18 cellular contexts compared by ENCODE assay signal in the genomic region with DNA sequence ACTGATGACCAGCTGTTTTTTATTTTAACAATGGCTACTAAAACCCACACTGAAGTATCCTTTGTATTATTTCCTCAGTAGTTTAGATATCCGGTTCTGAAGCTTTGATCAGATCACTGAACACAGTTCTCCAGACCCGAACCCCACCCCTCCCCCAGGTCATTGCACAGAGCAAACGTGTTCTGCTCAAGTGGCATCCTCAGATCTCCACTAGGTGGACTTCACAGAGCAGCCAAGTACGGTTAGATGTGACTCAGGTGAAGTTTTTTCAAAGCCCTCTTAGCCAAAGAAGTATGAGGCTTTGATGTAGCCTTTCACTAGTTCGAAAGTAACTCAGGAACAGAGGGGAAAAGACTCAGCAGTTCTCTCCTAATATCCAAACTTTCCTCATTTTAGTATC.
A peak's percentile ranks its signal among the peaks of the same experiment; 100 is the strongest.
DNase-seq lines count a peak whose midpoint lies in the region; ATAC-seq and TF ChIP-seq lines count a peak whose summit lies in the region.
"Had no signal": no experiment of that assay in that cellular context is flagged by ENCODE, and none has a peak within 500 bp of the region (broad histone marks: within the 10 kb centered on the region; RNA-seq: fewer than 3 reads in every experiment).

No MANE protein-coding gene starts in this region.

- H3K4me2 ChIP-seq in OCI-LY7 (ENCODE audit: low read length) = no peak overlapping the region

- H3K27ac ChIP-seq in A673 (ENCODE audit: low read depth, low read length, poor library complexity, severe bottlenecking) = no peak overlapping the region
- no peak overlapping the region for H3K27ac ChIP-seq in OCI-LY7 (ENCODE audit: low read depth, low read length, poor library complexity, severe bottlenecking)
- H3K27ac ChIP-seq in foreskin keratinocyte = no peak overlapping the region
- no peak overlapping the region for H3K27ac ChIP-seq in right atrium auricular region
- H3K27ac ChIP-seq: pancreas, Peyer's patch had no signal

- ATAC-seq in foreskin keratinocyte = peak; percentile 54
- ATAC-seq: pancreas had no signal

- no peaks in the 10 kb centered on the region for H3K27me3 ChIP-seq in A673 (replicated peaks; ENCODE audit: insufficient read depth, low read depth, low read length, poor library complexity)
- no peaks in the 10 kb centered on the region for H3K27me3 ChIP-seq in foreskin keratinocyte
- H3K27me3 ChIP-seq in right atrium auricular region = no peaks in the 10 kb centered on the region
- H3K27me3 ChIP-seq: pancreas, Peyer's patch had no signal

- no peak overlapping the region for H3K4me3 ChIP-seq in A673 (ENCODE audit: low read depth, low read length, poor library complexity, severe bottlenecking)
- no peak overlapping the region for H3K4me3 ChIP-seq in OCI-LY7 (ENCODE audit: low read depth, low read length, poor library complexity, severe bottlenecking)
- H3K4me3 ChIP-seq in right atrium auricular region = no peak overlapping the region
- H3K4me3 ChIP-seq: pancreas, Peyer's patch had no signal

- intact Hi-C loops in A673 (cut with micrococcal nuclease; ENCODE audit: unreplicated experiment) (no loop called here), OCI-LY7 (cut with micrococcal nuclease; ENCODE audit: unreplicated experiment) (no loop called here)

- H3K4me1 ChIP-seq in A673 (ENCODE audit: insufficient read depth, low read length, poor library complexity, severe bottlenecking) (no peaks in the 10 kb centered on the region), OCI-LY7 (ENCODE audit: insufficient read depth, low read length, poor library complexity, severe bottlenecking) (no peaks in the 10 kb centered on the region), foreskin keratinocyte (no peaks in the 10 kb centered on the region), right atrium auricular region (peaks cover 0 to 17% of the 10 kb centered on the region in 2 donors)
- H3K4me1 ChIP-seq: pancreas, Peyer's patch had no signal

- H3K36me3 ChIP-seq in A673 (ENCODE audit: insufficient read depth, low read length, poor library complexity, severe bottlenecking) (no peaks in the 10 kb centered on the region), OCI-LY7 (ENCODE audit: insufficient read depth, low read length) (no peaks in the 10 kb centered on the region), right atrium auricular region (no peaks in the 10 kb centered on the region)
- H3K36me3 ChIP-seq: pancreas, Peyer's patch had no signal

- no peaks in the 10 kb centered on the region for H3K9me2 ChIP-seq in OCI-LY7 (ENCODE audit: insufficient read depth, low read length)

- TF ChIP-seq CTCF in A673 (conservative IDR thresholded peaks at IDR 0.05; ENCODE audit: low read depth, low read length) = 0 out of 2 replicates have a peak, but pooled peaks have one; percentile 9
- 0 out of 3 replicates have a peak, but pooled peaks have one; percentile 19 for TF ChIP-seq CTCF in GM12872 (IDR thresholded peaks at IDR 0.05; ENCODE audit: insufficient read depth, low read depth, low read length)
- peak; percentile 22; the same call in 1 of the 2 replicates for TF ChIP-seq CTCF in OCI-LY7 (conservative IDR thresholded peaks at IDR 0.05; ENCODE audit: low read length)
- peak; percentile 30 for TF ChIP-seq CTCF in foreskin keratinocyte (conservative IDR thresholded peaks at IDR 0.05)
- no peak for TF ChIP-seq CTCF in right atrium auricular region (IDR thresholded peaks at IDR 0.05)

- CTCF ChIA-PET in A673 (lab: Charles Lee) (no interaction called here), OCI-LY7 (lab: Charles Lee; ENCODE audit: unreplicated experiment) (no interaction called here)

- DNase-seq in A673 (ENCODE audit: low spot score) (no peak), OCI-LY7 (ENCODE audit: low spot score) (no peak), foreskin keratinocyte (no peak), hypothalamus (lab: John Stamatoyannopoulos, UW) (no peak), HUDEP-2 (lab: John Stamatoyannopoulos, UW; ENCODE audit: unreplicated experiment in 76 of 76) (no peak), right atrium auricular region (ENCODE audit: low spot score) (no peak)
- no peak for DNase-seq in stimulated activated CD8-positive, alpha-beta memory T cell treated with anti-CD3 and anti-CD28 coated beads, Interleukin-4, amount 100 ng/mL, for 48 hours
- DNase-seq: activated CD4-positive, alpha-beta T cell treated with anti-CD3 and anti-CD28 coated beads for 1 hour; activated naive CD8-positive, alpha-beta T cell treated with anti-CD3 and anti-CD28 coated beads, Interleukin-2, amount 10 ng/mL, durations not matched to agents 7 days and 5 days; activated T-cell treated with anti-CD3 and anti-CD28 coated beads, Interleukin-2, amount 50 U/mL, for 1 hour; DMS79; kidney; NCI-H1048; pancreas; Peyer's patch; stimulated activated CD4-positive, alpha-beta T cell treated with anti-CD3 and anti-CD28 coated beads, Interleukin-12 subunit alpha, Interleukin-12 subunit beta, amount 100 ng/mL, for 4 hours; T-helper 1 cell had no signal

- no peaks in the 10 kb centered on the region for H4K20me1 ChIP-seq in OCI-LY7 (ENCODE audit: insufficient read depth, low read length)

- no peaks in the 10 kb centered on the region for H3K9me3 ChIP-seq in A673 (ENCODE audit: low read depth, low read length, poor library complexity, severe bottlenecking)
- no peaks in the 10 kb centered on the region for H3K9me3 ChIP-seq in OCI-LY7 (ENCODE audit: low read length)
- no peaks in the 10 kb centered on the region for H3K9me3 ChIP-seq in right atrium auricular region
- H3K9me3 ChIP-seq: pancreas, Peyer's patch had no signal

- BruUV-seq in A673 (replicated peaks; lab: Mats Ljungman, UMichigan) (no TSS peak), OCI-LY7 (replicated peaks; lab: Mats Ljungman, UMichigan) (no TSS peak)

- H3K79me2 ChIP-seq in OCI-LY7 (ENCODE audit: insufficient read depth, low read depth, low read length) = no peaks in the 10 kb centered on the region

- H2AFZ ChIP-seq in OCI-LY7 (ENCODE audit: low read length) = no peak overlapping the region

- POLR2A ChIA-PET in A673 (lab: Charles Lee; ENCODE audit: low non-redundant PET) (interaction anchor here (0.6 kb wide), 1 partner anchor 342 kb away, joined by 4 read pairs; no protein-coding TSS in a partner anchor), OCI-LY7 (lab: Charles Lee) (no interaction called here)

Comparison
In these comparisons a context has a peak if more than half of its experiments do, and no peak if none do; other contexts are left out.
1. CTCF ChIP-seq: peak in A673 (single experiment), GM12872 (single experiment), OCI-LY7 (single experiment) and foreskin keratinocyte (single experiment); none in right atrium auricular region (0 of 2).